Comparison of ENCODE assay signal across 8 cellular contexts in the genomic region with DNA sequence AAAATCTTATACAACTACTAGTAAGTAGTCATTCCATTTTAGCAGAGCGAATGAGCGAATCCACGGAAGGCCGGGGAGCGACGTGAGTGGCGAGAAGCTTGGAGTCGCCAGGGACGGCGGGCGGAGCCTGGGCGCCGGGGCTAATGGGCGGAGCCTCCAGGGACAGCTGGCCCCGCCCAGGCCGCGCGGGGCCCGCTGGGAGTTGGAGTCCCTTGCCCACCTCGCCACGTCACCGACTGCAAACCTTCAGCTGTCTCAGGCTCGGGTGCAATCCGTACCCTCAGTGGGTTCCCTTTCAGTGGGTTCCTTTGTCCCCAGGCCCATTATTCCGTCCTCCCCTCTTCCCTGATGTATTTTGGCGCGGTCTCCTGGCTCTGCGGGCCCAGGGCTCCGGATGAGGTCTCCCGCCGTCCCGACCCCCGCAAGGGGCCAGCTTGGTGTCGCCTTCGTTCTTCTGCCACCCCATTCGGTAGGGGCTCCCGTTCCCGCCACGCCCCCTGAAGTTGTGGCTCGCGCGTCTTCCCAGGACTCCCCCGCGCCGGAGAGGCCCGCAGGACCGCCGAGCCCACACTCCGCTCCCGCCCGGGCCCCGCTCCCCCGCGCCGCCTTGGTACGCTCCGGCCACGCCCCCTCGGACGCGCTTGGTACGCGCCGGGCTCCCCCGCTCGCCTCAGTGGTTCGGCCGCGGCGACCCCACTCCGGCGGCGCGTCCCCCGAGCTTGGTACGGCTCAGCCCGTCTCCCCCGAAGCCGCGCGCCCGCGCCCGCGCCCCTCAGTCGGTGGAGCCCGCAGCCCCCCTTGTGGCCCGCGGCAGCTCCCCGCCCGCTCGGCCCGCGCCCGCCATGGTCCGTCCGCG. TPM values are rescaled to one million over a fixed set of nuclear protein-coding genes. Genes with fewer than 3 reads are reported as not detected.
DNase-seq lines count a peak whose midpoint lies in the region; ATAC-seq and TF ChIP-seq lines count a peak whose summit lies in the region.

TSS of gene PTOV1 (plus strand) at position 673 of the 856 bp plus-strand sequence.

- TF ChIP-seq CTCF in A673 (conservative IDR thresholded peaks at IDR 0.05; ENCODE audit: low read depth, low read length) (no peak), WI38 (IDR thresholded peaks at IDR 0.05; ENCODE audit: low read depth, low read length) (no peak), mammary epithelial cell (conservative IDR thresholded peaks at IDR 0.05 in 1 of 2, IDR thresholded peaks at IDR 0.05 in 1 of 2; ENCODE audit: extremely low read depth in 1 of 2, insufficient read depth in 1 of 2, low read depth in 1 of 2, low read length in 2 of 2) (no peak)

- H3K9me3 Mint-ChIP-seq in immature natural killer cell = no peaks in the 10 kb centered on the region

- H3K36me3 ChIP-seq in A673 (ENCODE audit: insufficient read depth, low read length, poor library complexity, severe bottlenecking) = peaks cover 16% of the 10 kb centered on the region
- H3K36me3 ChIP-seq in mammary epithelial cell (ENCODE audit: insufficient read depth, low read length) = no peaks in the 10 kb centered on the region

- peak within 1 kb of the TSS; percentile 74 for H3K4me3 ChIP-seq in A673 (ENCODE audit: low read depth, low read length, poor library complexity, severe bottlenecking)
- H3K4me3 ChIP-seq in WI38 (ENCODE audit: low read depth, low read length) = peak within 1 kb of the TSS; percentile 80
- peak within 1 kb of the TSS; percentile 76 to 95 (median 95) for H3K4me3 ChIP-seq in mammary epithelial cell (replicated peaks in 1 of 3; ENCODE audit: insufficient read depth in 1 of 3, low read depth in 2 of 3, low read length in 3 of 3)

- H4K20me1 ChIP-seq in mammary epithelial cell (ENCODE audit: insufficient read depth, low read length) = no peaks in the 10 kb centered on the region

- H3K27ac ChIP-seq in A673 (ENCODE audit: low read depth, low read length, poor library complexity, severe bottlenecking) (peak within 1 kb of the TSS; percentile 99), mammary epithelial cell (ENCODE audit: insufficient read depth, low read depth, low read length) (peak within 1 kb of the TSS; percentile 79)

- peak; percentile 44 for ATAC-seq in GM18873 (IDR thresholded peaks at IDR 0.05; ENCODE audit: low FRiP score, unreplicated experiment)
- ATAC-seq in HG03139 (IDR thresholded peaks at IDR 0.05; ENCODE audit: unreplicated experiment) = peak; percentile 48

- no peaks in the 10 kb centered on the region for H3K36me3 Mint-ChIP-seq in immature natural killer cell

- H3K27me3 ChIP-seq in A673 (replicated peaks; ENCODE audit: insufficient read depth, low read depth, low read length, poor library complexity) = no peaks in the 10 kb centered on the region
- no peaks in the 10 kb centered on the region for H3K27me3 ChIP-seq in mammary epithelial cell (ENCODE audit: insufficient read depth, low read length)

- POLR2A ChIA-PET in A673 (lab: Charles Lee; ENCODE audit: low non-redundant PET) = interaction anchor here (0.6 to 0.9 kb wide), 2 partner anchors 17 to 175 kb away, joined by 3 read pairs; no protein-coding TSS in a partner anchor

- peak within 1 kb of the TSS; percentile 94 for H3K4me2 ChIP-seq in mammary epithelial cell (ENCODE audit: insufficient read depth, low read depth, low read length)

- peak within 1 kb of the TSS; percentile 88 to 98 (median 96) for H3K27ac Mint-ChIP-seq in immature natural killer cell

- under 1% methylated on average over 21 of the region's 98 CpGs for WGBS in mammary epithelial cell (ENCODE audit: low coverage, missing lambda C conversion rate)

- peak within 1 kb of the TSS; percentile 79 for H3K9ac ChIP-seq in mammary epithelial cell (ENCODE audit: insufficient read depth, low read length)

- H2AFZ ChIP-seq in mammary epithelial cell (ENCODE audit: low read depth, low read length) = peak within 1 kb of the TSS; percentile 98

- in situ Hi-C loops in mammary epithelial cell (cut with MboI; ENCODE audit: low sequenced_read_pairs in 2 of 2) = no loop called here

- H3K4me1 Mint-ChIP-seq in immature natural killer cell = peaks cover 40 to 45% of the 10 kb centered on the region in 2 donors

- no TSS peak for BruUV-seq in A673 (replicated peaks; lab: Mats Ljungman, UMichigan)
- no TSS peak for BruUV-seq in mammary epithelial cell (replicated peaks; lab: Mats Ljungman, UMichigan)

- DNase-seq in A673 (ENCODE audit: low spot score) = peak; percentile 96
- peak; percentile 92 for DNase-seq in NCI-H2227 (lab: John Stamatoyannopoulos, UW; ENCODE audit: unreplicated experiment)
- peak; percentile 81 for DNase-seq in mammary epithelial cell
- DNase-seq in immature natural killer cell = peak; percentile 87 to 90 (median 90)
- peak; percentile 78 for DNase-seq in smooth muscle cell of the brain vasculature (ENCODE audit: low read depth, low spot score)

- peak within 1 kb of the TSS; percentile 90 to 96 (median 92) for H3K4me3 Mint-ChIP-seq in immature natural killer cell

- H3K27me3 Mint-ChIP-seq in immature natural killer cell (ENCODE audit: low read depth in 3 of 3) = peaks cover 6 to 12% (median 8%) of the 10 kb centered on the region in 3 donors

- dilution Hi-C loops in mammary epithelial cell (cut with HindIII; ENCODE audit: low sequenced_read_pairs) = no loop called here

- H3K4me1 ChIP-seq in A673 (ENCODE audit: insufficient read depth, low read length, poor library complexity, severe bottlenecking) (peaks cover 19% of the 10 kb centered on the region), mammary epithelial cell (ENCODE audit: insufficient read depth, low read length) (peaks cover 42% of the 10 kb centered on the region)

- intact Hi-C loops in A673 (cut with micrococcal nuclease; ENCODE audit: unreplicated experiment) (loop anchor here (2.0 to 5.0 kb wide), 2 partner anchors 38 to 353 kb away; partner anchors contain the start of genes FUZ and RPS11), mammary epithelial cell (cut with micrococcal nuclease) (loop anchor here (2.0 to 5.0 kb wide), 2 partner anchors 84 to 98 kb away; partner anchors contain the start of gene AP2A1)

- H3K79me2 ChIP-seq in mammary epithelial cell (ENCODE audit: insufficient read depth, low read length) = peaks cover 28% of the 10 kb centered on the region

- peaks cover 9% of the 10 kb centered on the region for H3K9me3 ChIP-seq in A673 (ENCODE audit: low read depth, low read length, poor library complexity, severe bottlenecking)
- no peaks in the 10 kb centered on the region for H3K9me3 ChIP-seq in mammary epithelial cell (replicated peaks; ENCODE audit: insufficient read depth, low read length)

- CTCF ChIA-PET in A673 (lab: Charles Lee) (interaction anchor here (0.5 to 1.1 kb wide), 3 partner anchors 38 to 69 kb away, joined by 3 read pairs; no protein-coding TSS in a partner anchor), mammary epithelial cell (lab: Charles Lee; ENCODE audit: low non-redundant PET) (interaction anchor here (0.6 kb wide), 1 partner anchor 40 kb away, joined by 5 read pairs; no protein-coding TSS in a partner anchor)

RNA-seq across cellular contexts. Expression of gene PTOV1, which starts in this region (rescaled TPM):
- total RNA-seq in A673 (2021) (331 and 356 TPM in 2 replicates), mammary epithelial cell (10 to 100 TPM; 28.8 to 85.6 TPM)
- polyA plus RNA-seq in mammary epithelial cell (57.1 TPM), immature natural killer cell (10 to 100 TPM; 32.0 to 59.7 (median 41.4) TPM)
- polyA minus RNA-seq in mammary epithelial cell = 50.3 TPM

Comparison
In these comparisons a context has a peak if more than half of its experiments do, and no peak if none do; other contexts are left out.
1. Peak in every context shown above with its lines: DNase-seq, ATAC-seq, H3K4me3 ChIP-seq and H3K27ac ChIP-seq.